8 cellular contexts compared by ENCODE assay signal in the genomic region with DNA sequence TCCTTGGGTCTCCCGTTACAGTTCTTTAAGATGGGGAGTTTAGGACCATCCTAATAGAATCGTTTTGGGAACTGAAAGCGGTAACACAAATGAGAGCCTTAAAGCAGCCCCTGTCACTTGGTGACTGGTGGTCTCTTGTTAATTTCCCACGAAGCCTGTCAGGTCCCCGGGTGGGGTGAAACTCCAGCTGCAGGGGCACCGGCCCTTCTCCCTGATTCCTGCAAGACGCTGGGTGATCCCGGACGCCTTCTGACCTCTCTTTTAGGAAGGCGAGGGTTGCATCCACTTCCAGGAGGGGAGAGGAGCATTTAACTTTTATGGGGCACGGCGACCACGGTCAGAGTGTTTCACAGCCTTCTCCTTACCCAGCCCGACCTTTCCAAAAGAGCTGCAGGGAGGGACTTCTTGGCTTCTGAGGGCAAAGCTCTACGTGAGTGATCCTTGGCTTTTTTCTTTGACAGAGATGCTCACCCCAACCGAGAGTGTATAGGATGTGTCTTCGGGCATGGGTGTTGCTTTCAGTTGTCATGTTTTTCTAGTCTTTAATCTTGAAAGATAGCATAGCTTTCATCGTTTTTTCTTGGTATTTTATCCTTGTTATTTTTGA. TPM values are rescaled to one million over a fixed set of nuclear protein-coding genes. Genes with fewer than 3 reads are reported as not detected.
DNase-seq lines count a peak whose midpoint lies in the region; ATAC-seq, FAIRE-seq and TF ChIP-seq lines count a peak whose summit lies in the region.

No MANE protein-coding gene starts in this region.

- peaks cover 30% of the 10 kb centered on the region for H3K36me3 Mint-ChIP-seq in activated CD4-positive, alpha-beta T cell treated with anti-CD3 and anti-CD28 coated beads for 36 hours (ENCODE audit: low read depth)

- H3K36me3 ChIP-seq in KMS-11 (ENCODE audit: insufficient read depth) (peaks cover 2% of the 10 kb centered on the region; the same call in 1 of the 2 replicates), keratinocyte (ENCODE audit: control insufficient read depth in 2 of 2, extremely low read depth in 1 of 2, insufficient read depth in 2 of 2, low read length in 2 of 2) (peaks cover 0 to 8% of the 10 kb centered on the region in 2 experiments), testis (ENCODE audit: low read depth, missing control alignments) (no peaks in the 10 kb centered on the region)

- TF ChIP-seq CTCF in KMS-11 (conservative IDR thresholded peaks at IDR 0.05; ENCODE audit: low read depth, low read length) (no peak), astrocyte of the spinal cord (IDR thresholded peaks at IDR 0.05; ENCODE audit: low read depth, low read length) (no peak), keratinocyte (optimal IDR thresholded peaks at IDR 0.05 in 1 of 3, IDR thresholded peaks at IDR 0.05 in 1 of 3, conservative IDR thresholded peaks at IDR 0.05 in 1 of 3; ENCODE audit: extremely low read depth in 1 of 3, insufficient read depth in 2 of 3, low read length in 3 of 3) (no peak), testis (IDR thresholded peaks at IDR 0.05) (no peak)

- dilution Hi-C loops in keratinocyte (cut with MboI; ENCODE audit: extremely low pct_ligation_motif_present, low sequenced_read_pairs) = no loop called here

- ATAC-seq in activated CD4-positive, alpha-beta T cell treated with anti-CD3 and anti-CD28 coated beads for 36 hours = no peak

- in situ Hi-C loops in astrocyte of the spinal cord (cut with HindIII; ENCODE audit: low sequenced_read_pairs) = no loop called here

- peak overlapping the region; percentile 99 for H3K4me3 Mint-ChIP-seq in activated CD4-positive, alpha-beta T cell treated with anti-CD3 and anti-CD28 coated beads for 36 hours

- H3K27me3 Mint-ChIP-seq in activated CD4-positive, alpha-beta T cell treated with anti-CD3 and anti-CD28 coated beads for 36 hours = no peaks in the 10 kb centered on the region

- intact Hi-C loops in activated CD4-positive, alpha-beta T cell treated with anti-CD3 and anti-CD28 coated beads for 36 hours (cut with DNase I, micrococcal nuclease) = loop anchor here (1.0 to 5.0 kb wide), 18 partner anchors 20 to 386 kb away; a partner anchor contains a TSS
- intact Hi-C loops in testis (cut with DNase I; ENCODE audit: low total_unique reads) = loop anchor here (10.0 kb wide), 1 partner anchor 59 kb away; a partner anchor contains a TSS

- peak; percentile 7 for DNase-seq in activated CD4-positive, alpha-beta T cell treated with anti-CD3 and anti-CD28 coated beads for 36 hours
- DNase-seq in activated CD4-positive, alpha-beta T cell treated with anti-CD3 and anti-CD28 coated beads, Interleukin-2, amount 50 U/mL, for 1 hour = no peak
- DNase-seq in astrocyte of the spinal cord (ENCODE audit: low read depth, low spot score) = no peak
- DNase-seq in keratinocyte (ENCODE audit: low read depth, low spot score) = no peak
- DNase-seq in testis = peak; percentile 37
- DNase-seq in middle frontal gyrus (ENCODE audit: extremely low spot score, low spot score) = no peak
- no peak for DNase-seq in OCI-M2 (lab: John Stamatoyannopoulos, UW; ENCODE audit: unreplicated experiment)

- peak overlapping the region; percentile 83 for H2AFZ ChIP-seq in KMS-11 (ENCODE audit: low read depth)
- H2AFZ ChIP-seq in keratinocyte (ENCODE audit: control insufficient read depth, low read length) = peak overlapping the region; percentile 100

- whole genome bisulfite sequencing in testis, 2 donors = 3% methylated on average over 13 to 18 of the region's 18 CpGs

- H3K9ac ChIP-seq in KMS-11 (peak overlapping the region; percentile 30; the same call in 1 of the 2 replicates), keratinocyte (ENCODE audit: control insufficient read depth, extremely low read depth, insufficient read depth, low read length) (peak overlapping the region; percentile 79)

- CTCF ChIA-PET in activated CD4-positive, alpha-beta T cell treated with anti-CD3 and anti-CD28 coated beads for 36 hours (lab: Charles Lee) = interaction anchor here (0.7 to 0.9 kb wide), 3 partner anchors 21 to 158 kb away, joined by 3 to 4 read pairs (median 3); no protein-coding TSS in a partner anchor

- H3K79me2 ChIP-seq in KMS-11 (ENCODE audit: insufficient read depth, low read depth) (no peaks in the 10 kb centered on the region), keratinocyte (ENCODE audit: control insufficient read depth, insufficient read depth, low read length) (no peaks in the 10 kb centered on the region)

- H4K20me1 ChIP-seq in KMS-11 (ENCODE audit: insufficient read depth) (no peaks in the 10 kb centered on the region), keratinocyte (ENCODE audit: control insufficient read depth, extremely low read depth, insufficient read depth, low read length) (no peaks in the 10 kb centered on the region)

- no peak overlapping the region for H3K27ac ChIP-seq in KMS-11
- H3K27ac ChIP-seq in keratinocyte (ENCODE audit: control insufficient read depth, insufficient read depth, low read length) = peak overlapping the region; percentile 57
- peak overlapping the region; percentile 36 to 59 for H3K27ac ChIP-seq in testis

- H3K27ac Mint-ChIP-seq in activated CD4-positive, alpha-beta T cell treated with anti-CD3 and anti-CD28 coated beads for 36 hours = peak overlapping the region; percentile 93

- FAIRE-seq in keratinocyte (lab: Jason Lieb, UNC) = no peak

- no peak for TF ChIP-seq POLR2A in testis (IDR thresholded peaks at IDR 0.05)

- H3K9me3 ChIP-seq in keratinocyte (ENCODE audit: control insufficient read depth, low read depth, low read length) = no peaks in the 10 kb centered on the region
- H3K9me3 ChIP-seq in testis = no peaks in the 10 kb centered on the region

- POLR2A ChIA-PET in activated CD4-positive, alpha-beta T cell treated with anti-CD3 and anti-CD28 coated beads for 36 hours (lab: Charles Lee) = no interaction called here

- no peaks in the 10 kb centered on the region for H3K9me1 ChIP-seq in keratinocyte (ENCODE audit: control insufficient read depth, extremely low read depth, insufficient read depth, low read length)

- peaks cover 22% of the 10 kb centered on the region for H3K9me3 Mint-ChIP-seq in activated CD4-positive, alpha-beta T cell treated with anti-CD3 and anti-CD28 coated beads for 36 hours (ENCODE audit: low read depth)

- H3K4me2 ChIP-seq in KMS-11 (peak overlapping the region; percentile 60), keratinocyte (ENCODE audit: control insufficient read depth, extremely low read depth, insufficient read depth, low read depth, low read length) (peak overlapping the region; percentile 91)

- H3K4me1 ChIP-seq in KMS-11 (ENCODE audit: low read depth, poor library complexity, severe bottlenecking) = peaks cover 5% of the 10 kb centered on the region
- no peaks in the 10 kb centered on the region for H3K4me1 ChIP-seq in keratinocyte (ENCODE audit: control insufficient read depth, extremely low read depth, insufficient read depth, low read length)
- H3K4me1 ChIP-seq in testis = peaks cover 11% of the 10 kb centered on the region

- peaks cover 19% of the 10 kb centered on the region for H3K4me1 Mint-ChIP-seq in activated CD4-positive, alpha-beta T cell treated with anti-CD3 and anti-CD28 coated beads for 36 hours

- H3K27me3 ChIP-seq in KMS-11 (ENCODE audit: insufficient read depth, low read depth) (no peaks in the 10 kb centered on the region), keratinocyte (ENCODE audit: control insufficient read depth, extremely low read depth, insufficient read depth, low read length) (no peaks in the 10 kb centered on the region), testis (no peaks in the 10 kb centered on the region)

- H3K4me3 ChIP-seq in KMS-11 (IDR thresholded peaks at IDR 0.05; ENCODE audit: insufficient read depth, low read depth, low read length) (no peak overlapping the region), astrocyte of the spinal cord (ENCODE audit: low read depth, low read length) (peak overlapping the region; percentile 94), keratinocyte (ENCODE audit: control insufficient read depth in 2 of 3, extremely low read depth in 1 of 3, insufficient read depth in 2 of 3, low read depth in 1 of 3, low read length in 3 of 3) (peak overlapping the region; percentile 76 to 99 (median 98)), testis (peak overlapping the region; percentile 72 to 90)

RNA-seq across cellular contexts. Expression of a gene that starts 0.7 kb away (rescaled TPM):
- total RNA-seq in activated CD4-positive, alpha-beta T cell treated with anti-CD3 and anti-CD28 coated beads for 36 hours = 1 to 10 TPM; 2.6 to 3.1 TPM
- polyA plus RNA-seq in keratinocyte (1.6 to 2.2 TPM (median 1.6 TPM) in 3 replicates), testis (ENCODE audit: insufficient read depth, low read depth, low replicate concordance) (5.1 TPM)
- polyA plus RNA-seq in keratinocyte (2011; ENCODE audit: low read depth) = 0.64 TPM
- polyA plus RNA-seq in keratinocyte (2011; cell fraction: cytosol; rRNA removed) = 0.70 and 1.2 TPM in 2 replicates
- polyA plus RNA-seq in keratinocyte (2011; cell fraction: nucleus; rRNA removed) = 3.7 and 4.1 TPM in 2 replicates
- polyA plus RNA-seq in keratinocyte (2012; ENCODE audit: low replicate concordance) = 1.1 and 2.5 TPM in 2 replicates
- 0.07 to 5.8 TPM (median 2.7 TPM) in 3 replicates for polyA minus RNA-seq in keratinocyte
- 2.1 TPM for polyA minus RNA-seq in keratinocyte (2011; cell fraction: cytosol; rRNA and poly(A)+ RNA removed)
- 2.2 and 6.6 TPM in 2 replicates for polyA minus RNA-seq in keratinocyte (2011; cell fraction: nucleus; rRNA and poly(A)+ RNA removed)
- 1 to 10 TPM; 5.0 to 7.4 TPM for total RNA-seq in testis

RNA-seq across cellular contexts. Expression of a gene that starts 19.7 kb away (rescaled TPM):
- total RNA-seq in activated CD4-positive, alpha-beta T cell treated with anti-CD3 and anti-CD28 coated beads for 36 hours = 10 to 100 TPM; 12.6 to 13.9 TPM
- polyA plus RNA-seq in keratinocyte (9.8 to 17.5 TPM (median 16.5 TPM) in 3 replicates), testis (ENCODE audit: insufficient read depth, low read depth, low replicate concordance) (11.3 TPM)
- 4.6 TPM for polyA plus RNA-seq in keratinocyte (2011; ENCODE audit: low read depth)
- polyA plus RNA-seq in keratinocyte (2011; cell fraction: cytosol; rRNA removed) = 2.1 and 3.7 TPM in 2 replicates
- polyA plus RNA-seq in keratinocyte (2011; cell fraction: nucleus; rRNA removed) = 47.9 and 54.3 TPM in 2 replicates
- polyA plus RNA-seq in keratinocyte (2012; ENCODE audit: low replicate concordance) = 7.4 and 8.7 TPM in 2 replicates
- polyA minus RNA-seq in keratinocyte = 3.2 to 21.3 TPM (median 15.1 TPM) in 3 replicates
- 2.1 TPM for polyA minus RNA-seq in keratinocyte (2011; cell fraction: cytosol; rRNA and poly(A)+ RNA removed)
- 18.0 and 31.8 TPM in 2 replicates for polyA minus RNA-seq in keratinocyte (2011; cell fraction: nucleus; rRNA and poly(A)+ RNA removed)
- 10 to 100 TPM; 21.8 to 22.7 TPM for total RNA-seq in testis

RNA-seq across cellular contexts. Expression of a gene that starts 27.5 kb away (rescaled TPM):
- total RNA-seq in activated CD4-positive, alpha-beta T cell treated with anti-CD3 and anti-CD28 coated beads for 36 hours = 10 to 100 TPM in 1 of 2 experiments, 1 to 10 TPM in 1; 7.9 to 10.4 TPM
- polyA plus RNA-seq in keratinocyte (2.8 to 4.4 TPM (median 4.1 TPM) in 3 replicates), testis (ENCODE audit: insufficient read depth, low read depth, low replicate concordance) (3.4 TPM)
- 2.2 TPM for polyA plus RNA-seq in keratinocyte (2011; ENCODE audit: low read depth)
- 0.87 and 1.5 TPM in 2 replicates for polyA plus RNA-seq in keratinocyte (2011; cell fraction: cytosol; rRNA removed)
- polyA plus RNA-seq in keratinocyte (2011; cell fraction: nucleus; rRNA removed) = 10.5 and 12.0 TPM in 2 replicates
- polyA plus RNA-seq in keratinocyte (2012; ENCODE audit: low replicate concordance) = 2.6 and 4.2 TPM in 2 replicates
- 3.0 to 8.6 TPM (median 8.3 TPM) in 3 replicates for polyA minus RNA-seq in keratinocyte
- polyA minus RNA-seq in keratinocyte (2011; cell fraction: cytosol; rRNA and poly(A)+ RNA removed) = 0.96 TPM
- polyA minus RNA-seq in keratinocyte (2011; cell fraction: nucleus; rRNA and poly(A)+ RNA removed) = 5.2 and 9.5 TPM in 2 replicates
- total RNA-seq in testis = 1 to 10 TPM; 7.9 to 8.5 TPM

RNA-seq across cellular contexts. Expression of a gene that starts 41.9 kb away (rescaled TPM):
- 1 to 10 TPM; 2.1 TPM for total RNA-seq in activated CD4-positive, alpha-beta T cell treated with anti-CD3 and anti-CD28 coated beads for 36 hours
- polyA plus RNA-seq in keratinocyte (2.1 to 3.0 TPM (median 2.6 TPM) in 3 replicates), testis (ENCODE audit: insufficient read depth, low read depth, low replicate concordance) (0.96 TPM)
- 2.0 TPM for polyA plus RNA-seq in keratinocyte (2011; ENCODE audit: low read depth)
- 0.65 and 1.3 TPM in 2 replicates for polyA plus RNA-seq in keratinocyte (2011; cell fraction: cytosol; rRNA removed)
- polyA plus RNA-seq in keratinocyte (2011; cell fraction: nucleus; rRNA removed) = 5.8 and 7.3 TPM in 2 replicates
- polyA plus RNA-seq in keratinocyte (2012; ENCODE audit: low replicate concordance) = 1.9 and 2.0 TPM in 2 replicates
- 1.1 to 5.0 TPM (median 3.9 TPM) in 3 replicates for polyA minus RNA-seq in keratinocyte
- 2.5 TPM for polyA minus RNA-seq in keratinocyte (2011; cell fraction: cytosol; rRNA and poly(A)+ RNA removed)
- 3.5 and 6.4 TPM in 2 replicates for polyA minus RNA-seq in keratinocyte (2011; cell fraction: nucleus; rRNA and poly(A)+ RNA removed)
- total RNA-seq in testis = 1 to 10 TPM; 1.0 to 1.5 TPM

RNA-seq across cellular contexts. Expression of a gene that starts 51.0 kb away (rescaled TPM):
- total RNA-seq in activated CD4-positive, alpha-beta T cell treated with anti-CD3 and anti-CD28 coated beads for 36 hours = 10 to 100 TPM; 11.3 to 15.2 TPM
- polyA plus RNA-seq in keratinocyte (9.4 to 16.4 TPM (median 12.8 TPM) in 3 replicates), testis (ENCODE audit: insufficient read depth, low read depth, low replicate concordance) (27.4 TPM)
- polyA plus RNA-seq in keratinocyte (2011; ENCODE audit: low read depth) = 10.4 TPM
- 10.1 and 10.8 TPM in 2 replicates for polyA plus RNA-seq in keratinocyte (2011; cell fraction: cytosol; rRNA removed)
- 22.8 and 29.3 TPM in 2 replicates for polyA plus RNA-seq in keratinocyte (2011; cell fraction: nucleus; rRNA removed)
- 9.7 and 18.1 TPM in 2 replicates for polyA plus RNA-seq in keratinocyte (2012; ENCODE audit: low replicate concordance)
- 1.2 to 10.3 TPM (median 5.9 TPM) in 3 replicates for polyA minus RNA-seq in keratinocyte
- 5.2 TPM for polyA minus RNA-seq in keratinocyte (2011; cell fraction: cytosol; rRNA and poly(A)+ RNA removed)
- 5.4 and 10.3 TPM in 2 replicates for polyA minus RNA-seq in keratinocyte (2011; cell fraction: nucleus; rRNA and poly(A)+ RNA removed)
- total RNA-seq in testis = 10 to 100 TPM; 44.1 to 54.0 TPM

Comparison
In these comparisons a context has a peak if more than half of its experiments do, and no peak if none do; other contexts are left out.
1. DNase-seq: peak in activated CD4-positive, alpha-beta T cell treated with anti-CD3 and anti-CD28 coated beads for 36 hours (single experiment) and testis (single experiment); none in activated CD4-positive, alpha-beta T cell treated with anti-CD3 and anti-CD28 coated beads, Interleukin-2, amount 50 U/mL, for 1 hour (single experiment), astrocyte of the spinal cord (single experiment), keratinocyte (single experiment), middle frontal gyrus (single experiment) and OCI-M2 (single experiment).